Comparison of ENCODE assay signal across 16 cellular contexts in the genomic region with DNA sequence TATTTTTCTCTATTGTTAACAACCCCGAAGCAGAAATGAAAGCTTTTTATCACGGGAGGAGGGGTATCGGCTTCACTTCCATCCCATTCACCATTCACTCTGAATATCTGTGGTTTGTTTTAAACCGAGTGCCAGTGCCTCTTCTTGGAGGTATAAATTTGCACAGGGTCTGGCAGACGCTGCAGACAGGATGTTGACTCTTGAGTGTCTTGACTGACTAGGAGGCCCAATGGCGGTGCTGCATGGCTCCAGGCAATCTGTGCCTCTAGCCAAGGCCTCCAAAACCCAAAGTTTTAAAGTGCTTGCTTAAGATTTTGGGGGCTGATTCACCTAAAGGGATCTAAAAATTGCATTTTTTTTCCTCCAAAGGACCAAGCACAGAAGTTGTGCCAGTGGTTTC.
DNase-seq lines count a peak whose midpoint lies in the region; ATAC-seq and TF ChIP-seq lines count a peak whose summit lies in the region.
"Had no signal": no experiment of that assay in that cellular context is flagged by ENCODE, and none has a peak within 500 bp of the region (broad histone marks: within the 10 kb centered on the region; RNA-seq: fewer than 3 reads in every experiment).

No MANE protein-coding gene starts in this region.

- H3K9me3 ChIP-seq in mesodermal cell (ENCODE audit: control insufficient read depth, low read length) (no peaks in the 10 kb centered on the region), tibial artery (no peaks in the 10 kb centered on the region)

- H3K36me3 ChIP-seq in mesodermal cell (ENCODE audit: control insufficient read depth, insufficient read depth, low read length) (no peaks in the 10 kb centered on the region), tibial artery (no peaks in the 10 kb centered on the region)

- ATAC-seq in HG03095 (IDR thresholded peaks at IDR 0.05; ENCODE audit: unreplicated experiment) (no peak), HG02763 (IDR thresholded peaks at IDR 0.05; ENCODE audit: unreplicated experiment) (no peak)
- ATAC-seq: GM23338, HCT116 had no signal

- H3K4me3 ChIP-seq in mesodermal cell (ENCODE audit: extremely low read depth, insufficient read depth, low read length, poor library complexity, severe bottlenecking) (no peak overlapping the region), tibial artery (peak overlapping the region; percentile 13 to 18), lower leg skin (ENCODE audit: low read depth, poor library complexity, severe bottlenecking) (no peak overlapping the region)
- H3K4me3 ChIP-seq: GM23338 had no signal

- H3K27ac ChIP-seq in mesodermal cell (ENCODE audit: low read depth, low read length, severe bottlenecking) (peak overlapping the region; percentile 11), tibial artery (peak overlapping the region; percentile 83 to 86)

- intact Hi-C loops in tibial artery (cut with DNase I; ENCODE audit: low total_unique reads) = no loop called here
- intact Hi-C loops in lower leg skin (cut with DNase I; ENCODE audit: low total_unique reads) = no loop called here

- H3K4me1 ChIP-seq in mesodermal cell (ENCODE audit: control insufficient read depth, insufficient read depth, low read length, poor library complexity, severe bottlenecking) = peaks cover 47% of the 10 kb centered on the region
- H3K4me1 ChIP-seq in tibial artery = peaks cover 0 to 85% (median 41%) of the 10 kb centered on the region in 4 donors

- TF ChIP-seq CTCF in tibial artery (IDR thresholded peaks at IDR 0.05) (no peak), lower leg skin (IDR thresholded peaks at IDR 0.05) (no peak)

- TF ChIP-seq POLR2A in lower leg skin (IDR thresholded peaks at IDR 0.05) = no peak

- peak; percentile 58 for DNase-seq in M059J (ENCODE audit: low read depth)
- peak; percentile 79 for DNase-seq in RPMI7951 (ENCODE audit: low read depth)
- no peak for DNase-seq in tibial artery
- DNase-seq in lower leg skin (ENCODE audit: low spot score in 2 of 2) = no peak
- DNase-seq: Calu3; CD4-positive, alpha-beta memory T cell; DMS53; NCI-H345; NCI-H526; RPMI8226; SIG-M5 had no signal

- H3K27me3 ChIP-seq in tibial artery = no peaks in the 10 kb centered on the region

- 40 to 86% methylated on average over 1 to 2 of the region's 6 CpGs for WGBS in mesodermal cell (ENCODE audit: insufficient coverage in 2 of 2), 2 experiments
- WGBS in lower leg skin, 2 donors = 65 to 71% methylated on average over 6 of the region's 6 CpGs

Comparison
In these comparisons a context has a peak if more than half of its experiments do, and no peak if none do; other contexts are left out.
1. DNase-seq: peak in M059J (single experiment) and RPMI7951 (single experiment); none in tibial artery (0 of 2) and lower leg skin (0 of 2).
2. H3K4me3 ChIP-seq: peak in tibial artery (2 of 2); none in mesodermal cell (single experiment) and lower leg skin (single experiment).